Comparison of ENCODE assay signal across 29 cellular contexts in the genomic region with DNA sequence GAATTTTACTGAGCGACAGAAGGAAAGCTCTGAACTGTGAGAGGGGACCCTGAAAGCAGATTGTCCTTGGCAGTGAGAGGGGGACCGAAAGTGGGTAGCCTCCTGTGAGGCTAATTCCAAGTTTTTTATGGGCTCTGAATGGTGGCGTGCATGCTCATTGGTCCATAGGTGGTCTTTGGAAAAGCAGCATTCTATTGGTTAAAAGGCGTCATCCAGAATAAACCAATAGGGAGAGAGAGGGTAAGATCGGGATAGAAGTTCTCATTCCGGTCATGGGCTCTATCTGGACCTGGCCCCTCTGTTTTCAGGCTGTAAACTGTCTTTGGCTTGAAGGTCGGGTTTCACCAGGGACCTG.
"Had no signal": no experiment of that assay in that cellular context is flagged by ENCODE, and none has a peak within 500 bp of the region (broad histone marks: within the 10 kb centered on the region; RNA-seq: fewer than 3 reads in every experiment).

No MANE protein-coding gene starts in this region.

- H3K36me3 ChIP-seq: pancreas, sigmoid colon, thyroid gland, upper lobe of right lung had no signal

- FAIRE-seq: endothelial cell of umbilical vein, keratinocyte, pancreas, small intestine, TTC549 had no signal

- H3K4me1 ChIP-seq: pancreas, psoas muscle, sigmoid colon, thyroid gland, upper lobe of right lung had no signal

- H3K27me3 ChIP-seq: pancreas, sigmoid colon, thyroid gland, upper lobe of right lung had no signal

- H3K27ac ChIP-seq: pancreas, psoas muscle, sigmoid colon, thyroid gland, upper lobe of right lung, VCaP had no signal

- H3K9me3 ChIP-seq: pancreas, psoas muscle, sigmoid colon, thyroid gland, upper lobe of right lung had no signal

- H3K4me3 ChIP-seq: pancreas, psoas muscle, sigmoid colon, thyroid gland, upper lobe of right lung had no signal

- DNase-seq: activated CD4-positive, alpha-beta memory T cell treated with anti-CD3 and anti-CD28 coated beads, Interleukin-2, amount 10 ng/mL, durations not matched to agents 7 days and 5 days; activated CD4-positive, alpha-beta T cell treated with anti-CD3 and anti-CD28 coated beads for 48 hours; activated CD8-positive, alpha-beta memory T cell treated with anti-CD3 and anti-CD28 coated beads, Interleukin-2, amount 50 U/mL, for 48 hours; activated gamma-delta T cell; activated naive CD4-positive, alpha-beta T cell treated with anti-CD3 and anti-CD28 coated beads, Interleukin-2, amount 50 U/mL, for 16 hours; activated naive CD8-positive, alpha-beta T cell treated with anti-CD3 and anti-CD28 coated beads, Interleukin-2, amount 50 U/mL, for 24 hours; activated T-cell treated with anti-CD3 and anti-CD28 coated beads, Interleukin-2, amount 50 U/mL, for 24 hours; amygdala; caudate nucleus; cortex of kidney; head of caudate nucleus; hippocampal formation; left cardiac atrium; left ventricle myocardium superior; nephron progenitor cell; psoas muscle; sigmoid colon; small intestine; stimulated activated CD4-positive, alpha-beta T cell treated with anti-CD3 and anti-CD28 coated beads, Interleukin-4, amount 100 ng/mL, for 4 hours; stimulated activated CD8-positive, alpha-beta memory T cell treated with anti-CD3 and anti-CD28 coated beads, Interleukin-4, amount 100 ng/mL, for 48 hours; stimulated activated naive CD8-positive, alpha-beta T cell treated with anti-CD3 and anti-CD28 coated beads, Interleukin-15, amount 100 ng/mL, for 72 hours; substantia nigra; thyroid gland had no signal
